Comparison of ENCODE assay signal across 21 cellular contexts in the genomic region with DNA sequence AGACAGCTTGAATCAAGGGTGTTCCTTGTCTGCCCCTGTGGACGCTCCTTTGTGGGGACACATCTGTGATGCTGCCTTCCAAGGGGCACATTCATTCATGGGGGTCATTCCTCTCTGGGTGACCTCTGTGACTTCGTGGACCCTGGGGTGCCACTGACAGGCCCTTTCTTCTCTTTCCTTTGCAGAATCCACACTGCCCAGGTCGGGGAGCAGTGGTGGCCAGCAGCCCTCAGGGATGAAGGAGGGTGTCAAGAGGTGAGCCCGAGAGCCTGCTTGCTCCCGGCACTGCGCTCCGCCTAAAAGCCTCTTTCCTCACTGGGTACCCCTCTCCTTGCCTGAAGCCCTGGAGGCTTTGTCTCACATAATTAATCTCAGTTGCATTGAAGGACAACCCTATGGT.
"Had no signal": no experiment of that assay in that cellular context is flagged by ENCODE, and none has a peak within 500 bp of the region (broad histone marks: within the 10 kb centered on the region; RNA-seq: fewer than 3 reads in every experiment).

No MANE protein-coding gene starts in this region.

- DNase-seq: cortex of kidney; dorsolateral prefrontal cortex; effector CD4-positive, alpha-beta T cell; hypothalamus; left ventricle myocardium superior; lower lobe of right lung; naive thymus-derived CD4-positive, alpha-beta T cell; stimulated activated CD4-positive, alpha-beta T cell treated with anti-CD3 and anti-CD28 coated beads, Interleukin-2, amount 100 ng/mL, for 24 hours; stimulated activated CD4-positive, alpha-beta T cell treated with anti-CD3 and anti-CD28 coated beads, Interleukin-4, amount 100 ng/mL, for 4 hours; stimulated activated naive B cell treated with anti-CD40 and anti-IgM and Interleukin-4, amounts not matched to agents 10 μg/mL and 1 μg/mL and 100 μg/mL, for 72 hours; upper lobe of left lung had no signal

- H3K27ac ChIP-seq: dorsolateral prefrontal cortex, lower lobe of right lung, neural progenitor cell, parathyroid adenoma, prostate gland, right atrium auricular region, sigmoid colon, thoracic aorta, tibial nerve, upper lobe of left lung had no signal

- H3K4me1 ChIP-seq: lower lobe of right lung, neural progenitor cell, parathyroid adenoma, prostate gland, sigmoid colon, tibial nerve, upper lobe of left lung had no signal

- H2AFZ ChIP-seq: neural progenitor cell, parathyroid adenoma had no signal

- H3K27me3 ChIP-seq: dorsolateral prefrontal cortex, neural progenitor cell, right atrium auricular region, sigmoid colon, tibial nerve, upper lobe of left lung had no signal

- H3K9ac ChIP-seq: neural progenitor cell, parathyroid adenoma had no signal

- H3K27me3 Mint-ChIP-seq: naive thymus-derived CD4-positive, alpha-beta T cell; stimulated activated naive B cell treated with anti-CD40 and anti-IgM and Interleukin-4, amounts not matched to agents 10 μg/mL and 1 μg/mL and 100 μg/mL, for 72 hours; stimulated activated naive CD8-positive, alpha-beta T cell treated with anti-CD3 and anti-CD28 coated beads, Interleukin-15, Interleukin-2, amounts not matched to agents 100 ng/mL and 50 ng/mL, for 24 hours had no signal

- H3K36me3 ChIP-seq: neural progenitor cell, prostate gland, right atrium auricular region had no signal

- H3K4me3 ChIP-seq: dorsolateral prefrontal cortex, lower lobe of right lung, neural progenitor cell, prostate gland, right atrium auricular region, sigmoid colon, thoracic aorta, tibial nerve, upper lobe of left lung had no signal

- H3K4me1 Mint-ChIP-seq: neural progenitor cell had no signal

- H3K4me2 ChIP-seq: neural progenitor cell had no signal

- H3K4me3 Mint-ChIP-seq: mesothelial cell of epicardium; naive thymus-derived CD4-positive, alpha-beta T cell; nephron; neural progenitor cell; stimulated activated naive B cell treated with anti-CD40 and anti-IgM and Interleukin-4, amounts not matched to agents 10 μg/mL and 1 μg/mL and 100 μg/mL, for 72 hours; stimulated activated naive CD8-positive, alpha-beta T cell treated with anti-CD3 and anti-CD28 coated beads, Interleukin-15, Interleukin-2, amounts not matched to agents 100 ng/mL and 50 ng/mL, for 24 hours had no signal

- H3K9me3 ChIP-seq: lower lobe of right lung, prostate gland, right atrium auricular region, sigmoid colon, thoracic aorta, tibial nerve, upper lobe of left lung had no signal

- H3K27ac Mint-ChIP-seq: mesothelial cell of epicardium; nephron; neural progenitor cell; stimulated activated naive B cell treated with anti-CD40 and anti-IgM and Interleukin-4, amounts not matched to agents 10 μg/mL and 1 μg/mL and 100 μg/mL, for 72 hours; stimulated activated naive CD8-positive, alpha-beta T cell treated with anti-CD3 and anti-CD28 coated beads, Interleukin-15, Interleukin-2, amounts not matched to agents 100 ng/mL and 50 ng/mL, for 24 hours had no signal

- H3K9me3 Mint-ChIP-seq: naive thymus-derived CD4-positive, alpha-beta T cell; nephron; stimulated activated naive CD8-positive, alpha-beta T cell treated with anti-CD3 and anti-CD28 coated beads, Interleukin-15, Interleukin-2, amounts not matched to agents 100 ng/mL and 50 ng/mL, for 24 hours had no signal
